9 cellular contexts compared by ENCODE assay signal in the genomic region with DNA sequence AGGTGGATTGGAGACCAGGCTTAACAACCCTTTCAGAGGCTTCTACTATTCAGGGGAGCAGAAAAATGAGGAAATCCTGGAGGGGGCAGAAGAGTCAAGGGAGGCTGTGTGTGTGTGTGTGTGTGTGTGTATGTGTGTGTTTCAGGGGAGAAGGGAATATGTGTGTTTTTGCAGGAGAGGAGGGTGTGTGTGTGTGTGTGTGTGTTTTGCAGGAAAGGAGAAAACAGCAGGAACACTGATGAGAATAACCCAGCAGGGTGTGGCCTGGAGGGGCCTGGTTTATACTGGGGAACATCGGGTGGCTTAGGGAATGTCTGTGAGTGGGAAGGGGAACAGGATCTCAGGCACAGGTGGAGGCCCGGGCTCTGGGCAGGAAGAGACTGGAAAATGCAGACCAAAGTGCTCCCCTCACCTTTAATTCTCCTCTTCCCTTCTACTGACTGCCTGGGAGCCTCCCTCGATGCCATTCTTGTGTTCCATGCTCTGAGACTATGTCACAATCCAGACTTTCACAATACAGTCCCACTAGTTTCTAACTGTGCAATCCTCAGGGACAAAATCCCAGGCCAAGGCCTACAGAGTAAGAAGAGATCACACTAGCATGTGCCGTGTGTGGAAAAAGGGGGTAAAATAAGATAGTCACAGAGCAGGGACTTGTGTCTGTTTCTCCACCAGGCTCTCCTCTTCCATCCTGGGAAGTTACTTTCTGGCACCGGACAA. TPM values are rescaled to one million over a fixed set of nuclear protein-coding genes. Genes with fewer than 3 reads are reported as not detected.
A peak's percentile ranks its signal among the peaks of the same experiment; 100 is the strongest.
DNase-seq lines count a peak whose midpoint lies in the region; ATAC-seq and TF ChIP-seq lines count a peak whose summit lies in the region.
"Had no signal": no experiment of that assay in that cellular context is flagged by ENCODE, and none has a peak within 500 bp of the region (broad histone marks: within the 10 kb centered on the region; RNA-seq: fewer than 3 reads in every experiment).

No MANE protein-coding gene starts in this region.

- peak; percentile 13 for ATAC-seq in GM19467 (IDR thresholded peaks at IDR 0.05; ENCODE audit: unreplicated experiment)
- peak; percentile 88 to 95 for ATAC-seq in gastrocnemius medialis
- no peak for ATAC-seq in GM21381 (IDR thresholded peaks at IDR 0.05; ENCODE audit: unreplicated experiment)
- ATAC-seq in GM21723 (IDR thresholded peaks at IDR 0.05; ENCODE audit: unreplicated experiment), result no peak

- no peak for DNase-seq in hepatocyte (ENCODE audit: low spot score)
- peak; percentile 35 to 62 for DNase-seq in gastrocnemius medialis
- no peak for DNase-seq in C1 segment of cervical spinal cord (lab: John Stamatoyannopoulos, UW)
- DNase-seq in midbrain (lab: John Stamatoyannopoulos, UW), result no peak
- DNase-seq: GOT3 had no signal

- no peak for TF ChIP-seq CTCF in VCaP (conservative IDR thresholded peaks at IDR 0.05)
- no peak for TF ChIP-seq CTCF in hepatocyte (IDR thresholded peaks at IDR 0.05; ENCODE audit: poor library complexity)
- no peak for TF ChIP-seq CTCF in gastrocnemius medialis (IDR thresholded peaks at IDR 0.05 in 4 of 5, conservative IDR thresholded peaks at IDR 0.05 in 1 of 5)

- H2AFZ ChIP-seq in hepatocyte, result peak overlapping the region; percentile 3

- H3K9me3 ChIP-seq in hepatocyte (ENCODE audit: low read depth) (no peaks in the 10 kb centered on the region), gastrocnemius medialis (no peaks in the 10 kb centered on the region)

- H3K27ac ChIP-seq in VCaP (peak overlapping the region; percentile 99), hepatocyte (peak overlapping the region; percentile 88), gastrocnemius medialis (peak overlapping the region; percentile 50 to 62 (median 61))

- WGBS in hepatocyte (ENCODE audit: low lambda C conversion rate, missing lambda C conversion rate), result 51% methylated on average over 5 of the region's 5 CpGs

- H3K79me2 ChIP-seq in hepatocyte, result peaks cover 93% of the 10 kb centered on the region

- intact Hi-C loops in gastrocnemius medialis (cut with DNase I; ENCODE audit: low total_unique reads), result no loop called here

- in situ Hi-C loops in gastrocnemius medialis (cut with MboI; ENCODE audit: low sequenced_read_pairs in 4 of 4), result no loop called here

- H3K4me2 ChIP-seq in hepatocyte, result peak overlapping the region; percentile 63

- H4K20me1 ChIP-seq in hepatocyte (ENCODE audit: insufficient read depth, poor library complexity, severe bottlenecking), result peaks cover 4% of the 10 kb centered on the region

- no peaks in the 10 kb centered on the region for H3K9me2 ChIP-seq in hepatocyte (replicated peaks; ENCODE audit: insufficient read depth)

- no peak overlapping the region for H3K4me3 ChIP-seq in hepatocyte
- H3K4me3 ChIP-seq in gastrocnemius medialis, result no peak overlapping the region

- H3K4me1 ChIP-seq in hepatocyte (ENCODE audit: insufficient read depth) (peaks cover 60% of the 10 kb centered on the region), gastrocnemius medialis (peaks cover 32 to 45% of the 10 kb centered on the region in 2 donors)

- H3K27me3 ChIP-seq in hepatocyte, result no peaks in the 10 kb centered on the region
- H3K27me3 ChIP-seq in gastrocnemius medialis, result no peaks in the 10 kb centered on the region

- TF ChIP-seq POLR2A in gastrocnemius medialis (IDR thresholded peaks at IDR 0.05), result no peak

- no peaks in the 10 kb centered on the region for H3K36me3 ChIP-seq in hepatocyte (replicated peaks; ENCODE audit: insufficient read depth, low read depth)
- no peaks in the 10 kb centered on the region for H3K36me3 ChIP-seq in gastrocnemius medialis

RNA-seq across cellular contexts. Expression of a gene that starts 10.0 kb away (rescaled TPM):
- total RNA-seq in hepatocyte, result 259 and 273 TPM in 2 replicates
- polyA plus RNA-seq in hepatocyte, result 358 and 457 TPM in 2 replicates
- 10 to 100 TPM; 21.4 to 29.4 (median 23.4) TPM for total RNA-seq in gastrocnemius medialis

RNA-seq across cellular contexts. Expression of a gene that starts 33.8 kb away (rescaled TPM):
- total RNA-seq in hepatocyte (not detected in 2 replicates), gastrocnemius medialis (not detected)
- not detected in 2 replicates for polyA plus RNA-seq in hepatocyte

Comparison
In these comparisons a context has a peak if more than half of its experiments do, and no peak if none do; other contexts are left out.
1. ATAC-seq: peak in GM19467 (single experiment) and gastrocnemius medialis (2 of 2); none in GM21381 (single experiment) and GM21723 (single experiment).
2. DNase-seq: peak in gastrocnemius medialis (2 of 2); none in hepatocyte (single experiment), C1 segment of cervical spinal cord (0 of 14) and midbrain (single experiment).
3. Peak in every context shown above with its lines, with median percentiles within 50 percentile points of each other: H3K27ac ChIP-seq.